In genomic region chrX:12991575-12991974, GRCh38 we compare ENCODE assay signal across 23 cellular contexts. TPM values are rescaled to one million over a fixed set of nuclear protein-coding genes. Genes with fewer than 3 reads are reported as not detected.
"Had no signal": no experiment of that assay in that cellular context is flagged by ENCODE, and none has a peak within 500 bp of the region (broad histone marks: within the 10 kb centered on the region; RNA-seq: fewer than 3 reads in every experiment).

No MANE protein-coding gene starts in this region.

- H3K27ac ChIP-seq: breast epithelium, parathyroid adenoma, tibial artery had no signal

- DNase-seq: activated CD4-positive, alpha-beta memory T cell treated with anti-CD3 and anti-CD28 coated beads for 36 hours; activated CD4-positive, alpha-beta T cell treated with anti-CD3 and anti-CD28 coated beads for 36 hours; activated gamma-delta T cell treated with Interleukin-2 at 50 U/mL for 16 hours; activated T-cell treated with anti-CD3 and anti-CD28 coated beads for 4 hours; cerebellar nuclear complex; effector CD8-positive, alpha-beta T cell; foreskin fibroblast; mucosa of descending colon; naive B cell; stimulated activated CD4-positive, alpha-beta T cell treated with anti-CD3 and anti-CD28 coated beads, Interleukin-4, amount 100 ng/mL, for 1 hour; tibial artery had no signal

- H3K27me3 Mint-ChIP-seq: activated CD4-positive, alpha-beta memory T cell treated with anti-CD3 and anti-CD28 coated beads for 36 hours; activated CD4-positive, alpha-beta T cell treated with anti-CD3 and anti-CD28 coated beads for 36 hours; memory B cell had no signal

- FAIRE-seq: TTC549 had no signal

- H3K79me2 ChIP-seq: parathyroid adenoma had no signal

- H2AFZ ChIP-seq: parathyroid adenoma had no signal

- H3K36me3 Mint-ChIP-seq: activated CD4-positive, alpha-beta memory T cell treated with anti-CD3 and anti-CD28 coated beads for 36 hours; memory B cell had no signal

- H3K4me3 Mint-ChIP-seq: activated CD4-positive, alpha-beta memory T cell treated with anti-CD3 and anti-CD28 coated beads for 36 hours; activated CD4-positive, alpha-beta T cell treated with anti-CD3 and anti-CD28 coated beads for 36 hours; activated T-helper 1 cell treated with anti-CD3 and anti-CD28 coated beads, Interleukin-12 subunit alpha, Interleukin-12 subunit beta, Interleukin-2, Interleukin-4 antibody, amounts not matched to agents 30 ng/mL and 10 ng/mL and 1 ng/mL, durations not matched to agents 14 hours and 24 hours and 36 hours; memory B cell; WTC11 had no signal

- H3K9me3 ChIP-seq: ascending aorta, breast epithelium, mucosa of descending colon, tibial artery had no signal

- H3K4me1 ChIP-seq: ascending aorta, breast epithelium, parathyroid adenoma had no signal

- H3K4me3 ChIP-seq: ascending aorta, breast epithelium, mucosa of descending colon, smooth muscle cell, tibial artery had no signal

- H3K27me3 ChIP-seq: ascending aorta, tibial artery had no signal

- H3K9me3 Mint-ChIP-seq: activated CD4-positive, alpha-beta memory T cell treated with anti-CD3 and anti-CD28 coated beads for 36 hours; memory B cell had no signal

- H3K36me3 ChIP-seq: ascending aorta, breast epithelium, tibial artery had no signal

- H3K27ac Mint-ChIP-seq: activated CD4-positive, alpha-beta memory T cell treated with anti-CD3 and anti-CD28 coated beads for 36 hours; activated CD4-positive, alpha-beta T cell treated with anti-CD3 and anti-CD28 coated beads for 36 hours; activated T-helper 1 cell treated with anti-CD3 and anti-CD28 coated beads, Interleukin-12 subunit alpha, Interleukin-12 subunit beta, Interleukin-2, Interleukin-4 antibody, amounts not matched to agents 30 ng/mL and 10 ng/mL and 1 ng/mL, durations not matched to agents 14 hours and 24 hours and 36 hours; memory B cell; naive B cell; WTC11 had no signal

- ATAC-seq: activated CD4-positive, alpha-beta T cell treated with anti-CD3 and anti-CD28 coated beads for 36 hours; mucosa of descending colon; sciatic nerve; WTC11 had no signal

- H3K4me2 ChIP-seq: smooth muscle cell had no signal

RNA-seq across cellular contexts. Expression of gene FAM9C, which starts 52.8 kb away (rescaled TPM):
- total RNA-seq: activated CD4-positive, alpha-beta T cell treated with anti-CD3 and anti-CD28 coated beads for 36 hours; ascending aorta; breast epithelium; glomerular endothelial cell; liver; sciatic nerve; smooth muscle cell; T-helper 2 cell treated with Interferon-gamma antibody and Interleukin-4, amounts not matched to agents 100 ng/mL and 5 ng/mL, for 36 hours had no signal
- polyA plus RNA-seq: liver, smooth muscle cell had no signal
